ENCODE assay signal across 8 cellular contexts in the genomic region with DNA sequence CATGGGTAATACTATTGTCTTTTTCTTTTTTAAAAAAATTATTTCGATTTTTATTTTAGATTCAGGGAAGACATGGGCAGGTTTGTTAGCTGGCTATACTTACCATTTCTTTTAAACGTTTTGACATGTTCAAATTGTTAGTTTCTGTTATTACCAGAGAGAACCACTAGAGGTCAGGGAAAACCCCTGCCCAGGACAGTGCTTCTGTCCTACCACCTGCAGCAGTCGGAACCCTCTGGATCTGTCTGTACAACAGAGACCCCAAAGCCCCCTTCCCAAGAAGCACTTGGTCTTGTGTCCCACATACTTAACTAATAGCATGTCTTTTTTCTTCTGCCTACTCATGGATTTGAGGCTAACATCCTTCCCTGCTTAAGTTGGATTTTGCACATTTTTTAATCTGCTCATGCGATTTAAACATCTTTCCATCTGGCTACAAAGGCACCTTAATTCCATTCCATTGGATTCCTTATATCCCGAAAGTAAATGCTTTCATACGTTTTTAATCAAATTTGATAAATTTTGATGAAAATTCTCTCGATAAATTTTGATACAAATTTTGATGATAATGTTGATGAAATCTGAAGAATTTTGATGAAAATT. TPM values are rescaled to one million over a fixed set of nuclear protein-coding genes. Genes with fewer than 3 reads are reported as not detected.
DNase-seq lines count a peak whose midpoint lies in the region; ATAC-seq, FAIRE-seq and TF ChIP-seq lines count a peak whose summit lies in the region.

No MANE protein-coding gene starts in this region.

- no peak overlapping the region for H3K27ac ChIP-seq in HL-60 (replicated peaks)
- no peak overlapping the region for H3K27ac ChIP-seq in dorsolateral prefrontal cortex

- peak; percentile 72 for FAIRE-seq in RCC 7860 (lab: Jason Lieb, UNC)

- H3K27ac Mint-ChIP-seq in activated T-cell treated with anti-CD3 and anti-CD28 coated beads, Interleukin-2, amount 50 U/mL, for 72 hours: no peak overlapping the region

- DNase-seq in activated T-cell treated with anti-CD3 and anti-CD28 coated beads, Interleukin-2, amount 50 U/mL, for 72 hours: no peak
- no peak for DNase-seq in activated T-cell treated with anti-CD3 and anti-CD28 coated beads, Interleukin-2, amount 50 U/mL, for 48 hours
- DNase-seq in HL-60 (ENCODE audit: low read depth in 1 of 2, low spot score in 1 of 2) (peak in 1 of 2 experiments; percentile 26), RCC 7860 (ENCODE audit: low spot score) (peak; percentile 34), dorsolateral prefrontal cortex (peak in 1 of 10 donors; percentile 23), midbrain (lab: John Stamatoyannopoulos, UW) (peak; percentile 5), NCI-H128 (lab: John Stamatoyannopoulos, UW; ENCODE audit: unreplicated experiment) (no peak)

- intact Hi-C loops in dorsolateral prefrontal cortex (cut with DNase I): loop anchor here (2.0 to 10.0 kb wide), 2 partner anchors 95 to 97 kb away; no protein-coding TSS in a partner anchor

- H3K36me3 Mint-ChIP-seq in activated T-cell treated with anti-CD3 and anti-CD28 coated beads, Interleukin-2, amount 50 U/mL, for 72 hours (ENCODE audit: insufficient read depth in 2 of 2): no peaks in the 10 kb centered on the region

- H3K4me3 Mint-ChIP-seq in activated T-cell treated with anti-CD3 and anti-CD28 coated beads, Interleukin-2, amount 50 U/mL, for 72 hours: no peak overlapping the region

- H3K27me3 ChIP-seq in HL-60 (ENCODE audit: insufficient read depth, poor library complexity, severe bottlenecking): no peaks in the 10 kb centered on the region
- no peaks in the 10 kb centered on the region for H3K27me3 ChIP-seq in dorsolateral prefrontal cortex

- H3K9me3 Mint-ChIP-seq in activated T-cell treated with anti-CD3 and anti-CD28 coated beads, Interleukin-2, amount 50 U/mL, for 72 hours: no peaks in the 10 kb centered on the region

- ATAC-seq in activated T-cell treated with anti-CD3 and anti-CD28 coated beads, Interleukin-2, amount 50 U/mL, for 72 hours (replicated peaks in 1 of 2): peak; percentile 37 to 53
- ATAC-seq in GM21576 (IDR thresholded peaks at IDR 0.05; ENCODE audit: unreplicated experiment): peak; percentile 93

- H3K4me3 ChIP-seq in HL-60 (replicated peaks; ENCODE audit: insufficient read depth, low read length) (no peak overlapping the region), dorsolateral prefrontal cortex (no peak overlapping the region)

- H3K27me3 Mint-ChIP-seq in activated T-cell treated with anti-CD3 and anti-CD28 coated beads, Interleukin-2, amount 50 U/mL, for 72 hours (ENCODE audit: low read depth): no peaks in the 10 kb centered on the region

- peak; percentile 31 for TF ChIP-seq CTCF in HL-60 (IDR thresholded peaks at IDR 0.05; ENCODE audit: insufficient read depth, low read length)
- TF ChIP-seq CTCF in dorsolateral prefrontal cortex (IDR thresholded peaks at IDR 0.05 in 54 of 56, conservative IDR thresholded peaks at IDR 0.05 in 2 of 56; ENCODE audit: low read depth in 1 of 56, partially characterized antibody in 56 of 56): peak; percentile 42 to 80 (median 71)

- no peaks in the 10 kb centered on the region for H3K4me1 Mint-ChIP-seq in activated T-cell treated with anti-CD3 and anti-CD28 coated beads, Interleukin-2, amount 50 U/mL, for 72 hours (ENCODE audit: low read depth)

RNA-seq across cellular contexts. Expression of a gene that starts 10.0 kb away (rescaled TPM):
- total RNA-seq in activated T-cell treated with anti-CD3 and anti-CD28 coated beads, Interleukin-2, amount 50 U/mL, for 72 hours: under 1 TPM; 0.79 to 1.00 TPM
- 100 to 1,000 TPM in 22 of 120 experiments, 10 to 100 TPM in 98; 19.7 to 154 (median 80.6) TPM for total RNA-seq in dorsolateral prefrontal cortex

Comparison
In these comparisons a context has a peak if more than half of its experiments do, and no peak if none do; other contexts are left out.
1. DNase-seq: peak in RCC 7860 (single experiment) and midbrain (single experiment); none in activated T-cell treated with anti-CD3 and anti-CD28 coated beads, Interleukin-2, amount 50 U/mL, for 72 hours (0 of 2), activated T-cell treated with anti-CD3 and anti-CD28 coated beads, Interleukin-2, amount 50 U/mL, for 48 hours (0 of 2) and NCI-H128 (single experiment).
2. RNA of a gene that starts 10.0 kb away (total RNA-seq): 19.7 to 154 TPM in dorsolateral prefrontal cortex; 0.79 to 1.00 TPM in activated T-cell treated with anti-CD3 and anti-CD28 coated beads, Interleukin-2, amount 50 U/mL, for 72 hours; every median in the first group is over 10 times any median in the second.